ENCODE assay signal across 26 cellular contexts in genomic region chr18:14974088-14974487, GRCh38.
"Had no signal": no experiment of that assay in that cellular context is flagged by ENCODE, and none has a peak within 500 bp of the region (broad histone marks: within the 10 kb centered on the region; RNA-seq: fewer than 3 reads in every experiment).

No MANE protein-coding gene starts in this region.

- ATAC-seq: activated T-cell treated with anti-CD3 and anti-CD28 coated beads, Interleukin-2, amount 50 U/mL, for 72 hours; body of pancreas; gastroesophageal sphincter; naive thymus-derived CD8-positive, alpha-beta T cell; right cardiac atrium; stimulated activated naive B cell treated with anti-CD40 and anti-IgM and Interleukin-4, amounts not matched to agents 10 μg/mL and 1 μg/mL and 100 μg/mL, for 72 hours had no signal

- H3K4me3 ChIP-seq: body of pancreas, colonic mucosa, gastroesophageal sphincter, hepatocyte, stomach, suprapubic skin, tibial nerve had no signal

- H3K36me3 ChIP-seq: colonic mucosa, gastroesophageal sphincter, stomach, suprapubic skin, tibial nerve had no signal

- H3K9me3 ChIP-seq: body of pancreas, colonic mucosa, gastroesophageal sphincter, stomach, suprapubic skin, tibial nerve had no signal

- H3K4me1 ChIP-seq: body of pancreas, colonic mucosa, gastroesophageal sphincter, parathyroid adenoma, stomach, suprapubic skin, tibial nerve had no signal

- H3K27me3 ChIP-seq: body of pancreas, colonic mucosa, hepatocyte, suprapubic skin, tibial nerve had no signal

- H3K27ac ChIP-seq: body of pancreas, colonic mucosa, gastroesophageal sphincter, hepatocyte, parathyroid adenoma, stomach, suprapubic skin, tibial nerve, VCaP had no signal

- DNase-seq: activated CD4-positive, alpha-beta T cell treated with anti-CD3 and anti-CD28 coated beads for 4 hours; activated CD4-positive, alpha-beta T cell treated with anti-CD3 and anti-CD28 coated beads, Interleukin-2, amount 50 U/mL, for 4 hours; activated naive CD4-positive, alpha-beta T cell treated with Interleukin-2 at 50 U/mL for 16 hours; activated T-cell treated with anti-CD3 and anti-CD28 coated beads for 4 hours; activated T-cell treated with anti-CD3 and anti-CD28 coated beads, Interleukin-2, amount 50 U/mL, for 72 hours; aorta; body of pancreas; cerebellar nuclear complex; colonic mucosa; effector CD8-positive, alpha-beta T cell; islet precursor cell; midbrain; naive thymus-derived CD8-positive, alpha-beta T cell; occipital lobe; right cardiac atrium; stimulated activated CD4-positive, alpha-beta T cell treated with anti-CD3 and anti-CD28 coated beads, Interleukin-15, amount 100 ng/mL, for 24 hours; stimulated activated CD4-positive, alpha-beta T cell treated with anti-CD3 and anti-CD28 coated beads, Interleukin-2, amount 100 ng/mL, for 24 hours; stimulated activated naive B cell treated with anti-CD40 and anti-IgM and Interleukin-4, amounts not matched to agents 10 μg/mL and 1 μg/mL and 100 μg/mL, for 72 hours; stomach; T-helper 9 cell had no signal
